22 cellular contexts compared by ENCODE assay signal in the genomic region with DNA sequence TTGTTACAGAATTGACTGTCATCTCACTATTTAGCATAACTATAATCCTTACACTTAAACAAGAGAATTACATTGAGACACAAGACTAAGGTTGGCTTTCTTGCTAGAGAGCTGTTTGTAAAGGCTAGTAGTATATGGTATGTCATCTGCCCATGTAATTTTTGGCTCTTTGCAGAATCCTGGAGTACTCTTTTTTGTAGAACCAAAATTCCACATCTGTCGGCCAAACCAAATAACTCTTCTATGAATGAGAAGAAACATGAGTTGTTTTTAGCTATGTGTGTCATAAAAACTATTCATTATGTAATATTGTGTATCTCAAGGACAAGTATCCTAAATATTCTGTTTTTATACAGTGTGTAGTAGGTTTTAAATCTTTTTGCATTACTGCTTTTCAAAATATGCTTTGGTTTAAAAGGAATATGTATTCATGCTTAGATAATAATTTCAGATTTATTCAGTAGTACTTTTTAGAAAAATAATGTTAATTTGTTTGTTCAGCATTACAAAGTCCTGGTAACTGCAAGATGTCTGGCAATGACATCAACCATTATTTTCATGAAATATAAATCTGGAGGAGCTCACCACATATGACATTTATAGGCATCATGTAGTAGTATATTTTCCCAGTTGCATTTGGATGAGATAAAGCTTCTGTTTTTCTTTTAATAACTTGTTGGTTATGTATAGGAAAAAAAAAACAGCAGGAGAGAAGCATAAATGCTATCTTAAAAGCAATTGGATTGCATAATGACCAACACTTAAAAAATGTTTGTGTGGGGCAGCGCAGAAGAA.
"Had no signal": no experiment of that assay in that cellular context is flagged by ENCODE, and none has a peak within 500 bp of the region (broad histone marks: within the 10 kb centered on the region; RNA-seq: fewer than 3 reads in every experiment).

No MANE protein-coding gene starts in this region.

- ATAC-seq: activated CD8-positive, alpha-beta T cell treated with anti-CD3 and anti-CD28 coated beads for 36 hours; activated naive CD4-positive, alpha-beta T cell treated with anti-CD3 and anti-CD28 coated beads, Interleukin-2, amount 50 U/mL, for 72 hours; activated T-cell treated with anti-CD3 and anti-CD28 coated beads, Interleukin-2, amount 50 U/mL, for 4 hours; effector memory CD8-positive, alpha-beta T cell; left colon; lower lobe of right lung; stimulated activated naive CD8-positive, alpha-beta T cell treated with anti-CD3 and anti-CD28 coated beads, Interleukin-15, amount 100 ng/mL, for 72 hours had no signal

- H3K27me3 Mint-ChIP-seq: activated CD8-positive, alpha-beta T cell treated with anti-CD3 and anti-CD28 coated beads for 36 hours; effector memory CD8-positive, alpha-beta T cell; stimulated activated naive CD8-positive, alpha-beta T cell treated with anti-CD3 and anti-CD28 coated beads, Interleukin-15, amount 100 ng/mL, for 72 hours had no signal

- H3K27ac ChIP-seq: brain microvascular endothelial cell, epithelial cell of prostate, heart left ventricle, lower lobe of right lung, ovary, sigmoid colon, testis, upper lobe of left lung had no signal

- H3K27me3 ChIP-seq: brain microvascular endothelial cell, heart left ventricle, ovary, sigmoid colon, testis, upper lobe of left lung had no signal

- DNase-seq: activated CD4-positive, alpha-beta T cell treated with anti-CD3 and anti-CD28 coated beads for 4 hours; activated CD8-positive, alpha-beta T cell treated with anti-CD3 and anti-CD28 coated beads for 36 hours; activated gamma-delta T cell; activated T-cell treated with anti-CD3 and anti-CD28 coated beads, Interleukin-2, amount 50 U/mL, for 4 hours; amygdala; brain microvascular endothelial cell; dermis blood vessel endothelial cell; effector memory CD8-positive, alpha-beta T cell; heart left ventricle; immature natural killer cell; left colon; lower lobe of right lung; ovary; sigmoid colon; stimulated activated CD4-positive, alpha-beta T cell treated with anti-CD3 and anti-CD28 coated beads, Interleukin-1b, Interleukin-23, amount 100 ng/mL, for 48 hours; stimulated activated naive CD8-positive, alpha-beta T cell treated with anti-CD3 and anti-CD28 coated beads, Interleukin-15, amount 100 ng/mL, for 72 hours; T-helper 2 cell; testis; upper lobe of left lung had no signal

- H3K9me3 ChIP-seq: heart left ventricle, lower lobe of right lung, ovary, sigmoid colon, testis, upper lobe of left lung had no signal

- H3K36me3 ChIP-seq: brain microvascular endothelial cell, heart left ventricle, lower lobe of right lung, ovary, sigmoid colon, upper lobe of left lung had no signal

- H3K4me3 ChIP-seq: heart left ventricle, lower lobe of right lung, ovary, sigmoid colon, testis, upper lobe of left lung had no signal

- H3K4me1 Mint-ChIP-seq: immature natural killer cell; stimulated activated naive CD8-positive, alpha-beta T cell treated with anti-CD3 and anti-CD28 coated beads, Interleukin-15, amount 100 ng/mL, for 72 hours had no signal

- H3K4me3 Mint-ChIP-seq: activated CD8-positive, alpha-beta T cell treated with anti-CD3 and anti-CD28 coated beads for 36 hours; activated T-cell treated with anti-CD3 and anti-CD28 coated beads, Interleukin-2, amount 50 U/mL, for 4 hours; effector memory CD8-positive, alpha-beta T cell; immature natural killer cell; neural crest cell; stimulated activated naive CD8-positive, alpha-beta T cell treated with anti-CD3 and anti-CD28 coated beads, Interleukin-15, amount 100 ng/mL, for 72 hours had no signal

- H3K27ac Mint-ChIP-seq: activated CD8-positive, alpha-beta T cell treated with anti-CD3 and anti-CD28 coated beads for 36 hours; activated naive CD4-positive, alpha-beta T cell treated with anti-CD3 and anti-CD28 coated beads, Interleukin-2, amount 50 U/mL, for 72 hours; effector memory CD8-positive, alpha-beta T cell; immature natural killer cell had no signal

- H3K9me3 Mint-ChIP-seq: activated CD8-positive, alpha-beta T cell treated with anti-CD3 and anti-CD28 coated beads for 36 hours; activated naive CD4-positive, alpha-beta T cell treated with anti-CD3 and anti-CD28 coated beads, Interleukin-2, amount 50 U/mL, for 72 hours; activated T-cell treated with anti-CD3 and anti-CD28 coated beads, Interleukin-2, amount 50 U/mL, for 4 hours; effector memory CD8-positive, alpha-beta T cell; immature natural killer cell; neural crest cell; stimulated activated naive CD8-positive, alpha-beta T cell treated with anti-CD3 and anti-CD28 coated beads, Interleukin-15, amount 100 ng/mL, for 72 hours had no signal

- H3K36me3 Mint-ChIP-seq: activated naive CD4-positive, alpha-beta T cell treated with anti-CD3 and anti-CD28 coated beads, Interleukin-2, amount 50 U/mL, for 72 hours had no signal

- H3K4me1 ChIP-seq: lower lobe of right lung, testis, upper lobe of left lung had no signal
